In genomic region chr2:189569295-189569925, GRCh38 we compare ENCODE assay signal across 9 cellular contexts. TPM values are rescaled to one million over a fixed set of nuclear protein-coding genes. Genes with fewer than 3 reads are reported as not detected.
DNase-seq lines count a peak whose midpoint lies in the region; ATAC-seq and TF ChIP-seq lines count a peak whose summit lies in the region.
"Had no signal": no experiment of that assay in that cellular context is flagged by ENCODE, and none has a peak within 500 bp of the region (broad histone marks: within the 10 kb centered on the region; RNA-seq: fewer than 3 reads in every experiment).

No MANE protein-coding gene starts in this region.

- peaks cover 26% of the 10 kb centered on the region for H3K36me3 Mint-ChIP-seq in T-helper 2 cell treated with Interferon-gamma antibody and Interleukin-4, amounts not matched to agents 5 μg/mL and 100 μg/mL, for 36 hours (ENCODE audit: low read depth)
- peaks cover 4% of the 10 kb centered on the region for H3K36me3 Mint-ChIP-seq in natural killer cell treated with Interleukin-12 subunit alpha and Interleukin-12 subunit beta and Interleukin-15 and Interleukin-18, amount 100 ng/mL, for 72 hours

- peak overlapping the region; percentile 42 for H3K4me3 Mint-ChIP-seq in T-helper 2 cell treated with Interferon-gamma antibody and Interleukin-4, amounts not matched to agents 5 μg/mL and 100 μg/mL, for 36 hours
- no peak overlapping the region for H3K4me3 Mint-ChIP-seq in natural killer cell treated with Interleukin-12 subunit alpha and Interleukin-12 subunit beta and Interleukin-15 and Interleukin-18, amount 100 ng/mL, for 72 hours

- no peak for DNase-seq in T-helper 2 cell treated with Interferon-gamma antibody and Interleukin-4, amounts not matched to agents 5 μg/mL and 100 μg/mL, for 36 hours (ENCODE audit: low spot score)
- DNase-seq in T-helper 2 cell = no peak
- DNase-seq in RPMI8226 = peak; percentile 54
- DNase-seq in fibroblast of the aortic adventitia (ENCODE audit: low read depth) = no peak
- peak; percentile 50 for DNase-seq in stromal cell of bone marrow (ENCODE audit: low read depth)
- no peak for DNase-seq in natural killer cell treated with Interleukin-12 subunit alpha and Interleukin-12 subunit beta and Interleukin-15 and Interleukin-18, amount 100 ng/mL, for 72 hours (ENCODE audit: low spot score)
- DNase-seq in GF-D8 (lab: John Stamatoyannopoulos, UW) = no peak
- DNase-seq in G401 (ENCODE audit: low spot score) = no peak
- DNase-seq: stimulated activated CD4-positive, alpha-beta T cell treated with anti-CD3 and anti-CD28 coated beads, Interleukin-12 subunit alpha, Interleukin-12 subunit beta, amount 100 ng/mL, for 4 hours had no signal

- ATAC-seq in natural killer cell treated with Interleukin-12 subunit alpha and Interleukin-12 subunit beta and Interleukin-15 and Interleukin-18, amount 100 ng/mL, for 72 hours = no peak

- H3K27ac Mint-ChIP-seq in T-helper 2 cell treated with Interferon-gamma antibody and Interleukin-4, amounts not matched to agents 5 μg/mL and 100 μg/mL, for 36 hours = peak overlapping the region; percentile 42
- peak overlapping the region in 1 of 2 donors; percentile 7 for H3K27ac Mint-ChIP-seq in natural killer cell treated with Interleukin-12 subunit alpha and Interleukin-12 subunit beta and Interleukin-15 and Interleukin-18, amount 100 ng/mL, for 72 hours

- in situ Hi-C loops in G401 (cut with HindIII; ENCODE audit: low sequenced_read_pairs) = no loop called here

- peaks cover 5% of the 10 kb centered on the region for H3K9me3 Mint-ChIP-seq in T-helper 2 cell treated with Interferon-gamma antibody and Interleukin-4, amounts not matched to agents 5 μg/mL and 100 μg/mL, for 36 hours
- peaks cover 4% of the 10 kb centered on the region for H3K9me3 Mint-ChIP-seq in natural killer cell treated with Interleukin-12 subunit alpha and Interleukin-12 subunit beta and Interleukin-15 and Interleukin-18, amount 100 ng/mL, for 72 hours

- H3K4me1 Mint-ChIP-seq in T-helper 2 cell treated with Interferon-gamma antibody and Interleukin-4, amounts not matched to agents 5 μg/mL and 100 μg/mL, for 36 hours (ENCODE audit: low read depth) = peaks cover 18% of the 10 kb centered on the region
- H3K4me1 Mint-ChIP-seq in natural killer cell treated with Interleukin-12 subunit alpha and Interleukin-12 subunit beta and Interleukin-15 and Interleukin-18, amount 100 ng/mL, for 72 hours (ENCODE audit: low read depth in 2 of 2) = no peaks in the 10 kb centered on the region

- H3K4me3 ChIP-seq in fibroblast of the aortic adventitia (ENCODE audit: low read depth, low read length) = no peak overlapping the region

- H3K27me3 Mint-ChIP-seq in T-helper 2 cell treated with Interferon-gamma antibody and Interleukin-4, amounts not matched to agents 5 μg/mL and 100 μg/mL, for 36 hours (ENCODE audit: low read depth) = no peaks in the 10 kb centered on the region
- H3K27me3 Mint-ChIP-seq in natural killer cell treated with Interleukin-12 subunit alpha and Interleukin-12 subunit beta and Interleukin-15 and Interleukin-18, amount 100 ng/mL, for 72 hours = peaks cover 8 to 29% of the 10 kb centered on the region in 2 donors

- TF ChIP-seq CTCF in fibroblast of the aortic adventitia (IDR thresholded peaks at IDR 0.05; ENCODE audit: insufficient read depth, low read length) = peak; percentile 43

RNA-seq across cellular contexts. Expression of gene SLC40A1, which starts 11.2 kb away (rescaled TPM):
- 19.7 and 306 TPM in 2 replicates for total RNA-seq in fibroblast of the aortic adventitia (ENCODE audit: low replicate concordance)
- total RNA-seq in natural killer cell treated with Interleukin-12 subunit alpha and Interleukin-12 subunit beta and Interleukin-15 and Interleukin-18, amount 100 ng/mL, for 72 hours = under 1 TPM; 0.10 to 0.47 TPM
- total RNA-seq in G401 (2014; rRNA removed; shearing (Covaris generic)) = 0.92 and 5.4 TPM in 2 replicates

Comparison
In these comparisons a context has a peak if more than half of its experiments do, and no peak if none do; other contexts are left out.
1. DNase-seq: peak in RPMI8226 (single experiment) and stromal cell of bone marrow (single experiment); none in T-helper 2 cell treated with Interferon-gamma antibody and Interleukin-4, amounts not matched to agents 5 μg/mL and 100 μg/mL, for 36 hours (single experiment), T-helper 2 cell (0 of 5), fibroblast of the aortic adventitia (single experiment), natural killer cell treated with Interleukin-12 subunit alpha and Interleukin-12 subunit beta and Interleukin-15 and Interleukin-18, amount 100 ng/mL, for 72 hours (single experiment), GF-D8 (single experiment) and G401 (single experiment).